1 cellular context compared by ENCODE assay signal in genomic region chr3:65572175-65572777, GRCh38.
TF ChIP-seq lines count a peak whose summit lies in the region.

No MANE protein-coding gene starts in this region.

TF ChIP-seq in K562, 482 proteins besides CTCF, POLR2A, EP300 and RAD21 (continued from another document):
- TF ChIP-seq, protein P1, sequence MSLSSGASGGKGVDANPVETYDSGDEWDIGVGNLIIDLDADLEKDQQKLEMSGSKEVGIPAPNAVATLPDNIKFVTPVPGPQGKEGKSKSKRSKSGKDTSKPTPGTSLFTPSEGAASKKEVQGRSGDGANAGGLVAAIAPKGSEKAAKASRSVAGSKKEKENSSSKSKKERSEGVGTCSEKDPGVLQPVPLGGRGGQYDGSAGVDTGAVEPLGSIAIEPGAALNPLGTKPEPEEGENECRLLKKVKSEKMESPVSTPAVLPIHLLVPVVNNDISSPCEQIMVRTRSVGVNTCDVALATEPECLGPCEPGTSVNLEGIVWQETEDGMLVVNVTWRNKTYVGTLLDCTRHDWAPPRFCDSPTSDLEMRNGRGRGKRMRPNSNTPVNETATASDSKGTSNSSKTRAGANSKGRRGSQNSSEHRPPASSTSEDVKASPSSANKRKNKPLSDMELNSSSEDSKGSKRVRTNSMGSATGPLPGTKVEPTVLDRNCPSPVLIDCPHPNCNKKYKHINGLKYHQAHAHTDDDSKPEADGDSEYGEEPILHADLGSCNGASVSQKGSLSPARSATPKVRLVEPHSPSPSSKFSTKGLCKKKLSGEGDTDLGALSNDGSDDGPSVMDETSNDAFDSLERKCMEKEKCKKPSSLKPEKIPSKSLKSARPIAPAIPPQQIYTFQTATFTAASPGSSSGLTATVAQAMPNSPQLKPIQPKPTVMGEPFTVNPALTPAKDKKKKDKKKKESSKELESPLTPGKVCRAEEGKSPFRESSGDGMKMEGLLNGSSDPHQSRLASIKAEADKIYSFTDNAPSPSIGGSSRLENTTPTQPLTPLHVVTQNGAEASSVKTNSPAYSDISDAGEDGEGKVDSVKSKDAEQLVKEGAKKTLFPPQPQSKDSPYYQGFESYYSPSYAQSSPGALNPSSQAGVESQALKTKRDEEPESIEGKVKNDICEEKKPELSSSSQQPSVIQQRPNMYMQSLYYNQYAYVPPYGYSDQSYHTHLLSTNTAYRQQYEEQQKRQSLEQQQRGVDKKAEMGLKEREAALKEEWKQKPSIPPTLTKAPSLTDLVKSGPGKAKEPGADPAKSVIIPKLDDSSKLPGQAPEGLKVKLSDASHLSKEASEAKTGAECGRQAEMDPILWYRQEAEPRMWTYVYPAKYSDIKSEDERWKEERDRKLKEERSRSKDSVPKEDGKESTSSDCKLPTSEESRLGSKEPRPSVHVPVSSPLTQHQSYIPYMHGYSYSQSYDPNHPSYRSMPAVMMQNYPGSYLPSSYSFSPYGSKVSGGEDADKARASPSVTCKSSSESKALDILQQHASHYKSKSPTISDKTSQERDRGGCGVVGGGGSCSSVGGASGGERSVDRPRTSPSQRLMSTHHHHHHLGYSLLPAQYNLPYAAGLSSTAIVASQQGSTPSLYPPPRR (CRISPR knock-in tag; IDR thresholded peaks at IDR 0.05; ENCODE audit: borderline replicate concordance): no peak
- TF ChIP-seq MCM7 (IDR thresholded peaks at IDR 0.05): no peak
- no peak for TF ChIP-seq ZFP1 (CRISPR knock-in tag; IDR thresholded peaks at IDR 0.05)
- TF ChIP-seq ZNF165 (CRISPR knock-in tag; IDR thresholded peaks at IDR 0.05; ENCODE audit: borderline replicate concordance): no peak
- TF ChIP-seq, protein P2, sequence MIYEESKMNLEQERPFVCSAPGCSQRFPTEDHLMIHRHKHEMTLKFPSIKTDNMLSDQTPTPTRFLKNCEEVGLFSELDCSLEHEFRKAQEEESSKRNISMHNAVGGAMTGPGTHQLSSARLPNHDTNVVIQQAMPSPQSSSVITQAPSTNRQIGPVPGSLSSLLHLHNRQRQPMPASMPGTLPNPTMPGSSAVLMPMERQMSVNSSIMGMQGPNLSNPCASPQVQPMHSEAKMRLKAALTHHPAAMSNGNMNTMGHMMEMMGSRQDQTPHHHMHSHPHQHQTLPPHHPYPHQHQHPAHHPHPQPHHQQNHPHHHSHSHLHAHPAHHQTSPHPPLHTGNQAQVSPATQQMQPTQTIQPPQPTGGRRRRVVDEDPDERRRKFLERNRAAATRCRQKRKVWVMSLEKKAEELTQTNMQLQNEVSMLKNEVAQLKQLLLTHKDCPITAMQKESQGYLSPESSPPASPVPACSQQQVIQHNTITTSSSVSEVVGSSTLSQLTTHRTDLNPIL (CRISPR knock-in tag; IDR thresholded peaks at IDR 0.05): no peak
- TF ChIP-seq ESRRA (IDR thresholded peaks at IDR 0.05; ENCODE audit: borderline replicate concordance, low read depth): 0 out of 2 replicates have a peak, but pooled peaks have one; percentile 35
- no peak for TF ChIP-seq MTA2 (IDR thresholded peaks at IDR 0.05; ENCODE audit: low read depth)
- no peak for TF ChIP-seq ZNF764 (CRISPR knock-in tag; IDR thresholded peaks at IDR 0.05; ENCODE audit: low read depth)
- no peak for TF ChIP-seq POLR3A (IDR thresholded peaks at IDR 0.05; ENCODE audit: borderline replicate concordance, extremely low read depth, insufficient read depth, insufficient read length)
- TF ChIP-seq, protein P3, sequence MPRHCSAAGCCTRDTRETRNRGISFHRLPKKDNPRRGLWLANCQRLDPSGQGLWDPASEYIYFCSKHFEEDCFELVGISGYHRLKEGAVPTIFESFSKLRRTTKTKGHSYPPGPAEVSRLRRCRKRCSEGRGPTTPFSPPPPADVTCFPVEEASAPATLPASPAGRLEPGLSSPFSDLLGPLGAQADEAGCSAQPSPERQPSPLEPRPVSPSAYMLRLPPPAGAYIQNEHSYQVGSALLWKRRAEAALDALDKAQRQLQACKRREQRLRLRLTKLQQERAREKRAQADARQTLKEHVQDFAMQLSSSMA (CRISPR knock-in tag; IDR thresholded peaks at IDR 0.05): no peak
- TF ChIP-seq SIN3B (IDR thresholded peaks at IDR 0.05; ENCODE audit: low read depth): no peak
- TF ChIP-seq NEUROD1 (IDR thresholded peaks at IDR 0.05; ENCODE audit: borderline replicate concordance, low read depth, low read length, partially characterized antibody): no peak
- no peak for TF ChIP-seq ZNF57 (CRISPR knock-in tag; IDR thresholded peaks at IDR 0.05)
- TF ChIP-seq, protein P4, sequence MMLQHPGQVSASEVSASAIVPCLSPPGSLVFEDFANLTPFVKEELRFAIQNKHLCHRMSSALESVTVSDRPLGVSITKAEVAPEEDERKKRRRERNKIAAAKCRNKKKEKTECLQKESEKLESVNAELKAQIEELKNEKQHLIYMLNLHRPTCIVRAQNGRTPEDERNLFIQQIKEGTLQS (IDR thresholded peaks at IDR 0.05): no peak
- TF ChIP-seq, protein P4 (CRISPR knock-in tag; conservative IDR thresholded peaks at IDR 0.05): no peak
- peak; percentile 69 for TF ChIP-seq PKNOX1 (IDR thresholded peaks at IDR 0.05)
- peak; percentile 27; the same call in 1 of the 2 replicates for TF ChIP-seq HMBOX1 (IDR thresholded peaks at IDR 0.05)
- no peak for TF ChIP-seq BDP1 (IDR thresholded peaks at IDR 0.05; ENCODE audit: insufficient read depth, insufficient read length)
- TF ChIP-seq ZNF263 (CRISPR knock-in tag; IDR thresholded peaks at IDR 0.05; ENCODE audit: borderline replicate concordance): no peak
- no peak for TF ChIP-seq KAT8 (IDR thresholded peaks at IDR 0.05; ENCODE audit: low read depth)
- no peak for TF ChIP-seq JUND (IDR thresholded peaks at IDR 0.05; ENCODE audit: borderline replicate concordance, low read depth, low read length)
- no peak for TF ChIP-seq JUND (tag; IDR thresholded peaks at IDR 0.05; ENCODE audit: borderline replicate concordance, low read depth, low read length)
- no peak for TF ChIP-seq BCL6 (CRISPR knock-in tag; IDR thresholded peaks at IDR 0.05)
- no peak for TF ChIP-seq NR3C1 (CRISPR knock-in tag; IDR thresholded peaks at IDR 0.05)
- TF ChIP-seq, protein P5, sequence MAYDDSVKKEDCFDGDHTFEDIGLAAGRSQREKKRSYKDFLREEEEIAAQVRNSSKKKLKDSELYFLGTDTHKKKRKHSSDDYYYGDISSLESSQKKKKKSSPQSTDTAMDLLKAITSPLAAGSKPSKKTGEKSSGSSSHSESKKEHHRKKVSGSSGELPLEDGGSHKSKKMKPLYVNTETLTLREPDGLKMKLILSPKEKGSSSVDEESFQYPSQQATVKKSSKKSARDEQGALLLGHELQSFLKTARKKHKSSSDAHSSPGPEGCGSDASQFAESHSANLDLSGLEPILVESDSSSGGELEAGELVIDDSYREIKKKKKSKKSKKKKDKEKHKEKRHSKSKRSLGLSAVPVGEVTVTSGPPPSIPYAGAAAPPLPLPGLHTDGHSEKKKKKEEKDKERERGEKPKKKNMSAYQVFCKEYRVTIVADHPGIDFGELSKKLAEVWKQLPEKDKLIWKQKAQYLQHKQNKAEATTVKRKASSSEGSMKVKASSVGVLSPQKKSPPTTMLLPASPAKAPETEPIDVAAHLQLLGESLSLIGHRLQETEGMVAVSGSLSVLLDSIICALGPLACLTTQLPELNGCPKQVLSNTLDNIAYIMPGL (CRISPR knock-in tag; IDR thresholded peaks at IDR 0.05): no peak
